ENCODE assay signal across 11 cellular contexts in genomic region chr1:230641346-230641745, GRCh38. TPM values are rescaled to one million over a fixed set of nuclear protein-coding genes. Genes with fewer than 3 reads are reported as not detected.
DNase-seq lines count a peak whose midpoint lies in the region; ATAC-seq and TF ChIP-seq lines count a peak whose summit lies in the region.
"Had no signal": no experiment of that assay in that cellular context is flagged by ENCODE, and none has a peak within 500 bp of the region (broad histone marks: within the 10 kb centered on the region; RNA-seq: fewer than 3 reads in every experiment).

No MANE protein-coding gene starts in this region.

- POLR2A ChIA-PET in A673 (lab: Charles Lee; ENCODE audit: low non-redundant PET), result no interaction called here

- peaks cover 19% of the 10 kb centered on the region for H3K27me3 Mint-ChIP-seq in activated naive CD8-positive, alpha-beta T cell treated with anti-CD3 and anti-CD28 coated beads for 36 hours

- H3K9me3 Mint-ChIP-seq in activated naive CD8-positive, alpha-beta T cell treated with anti-CD3 and anti-CD28 coated beads for 36 hours, result no peaks in the 10 kb centered on the region

- peaks cover 17% of the 10 kb centered on the region for H3K36me3 Mint-ChIP-seq in activated naive CD8-positive, alpha-beta T cell treated with anti-CD3 and anti-CD28 coated beads for 36 hours

- no peak overlapping the region for H3K27ac Mint-ChIP-seq in activated naive CD8-positive, alpha-beta T cell treated with anti-CD3 and anti-CD28 coated beads for 36 hours

- H3K4me3 Mint-ChIP-seq in activated naive CD8-positive, alpha-beta T cell treated with anti-CD3 and anti-CD28 coated beads for 36 hours, result peak overlapping the region; percentile 19

- intact Hi-C loops in A673 (cut with micrococcal nuclease; ENCODE audit: unreplicated experiment), result loop anchor here (5.0 kb wide), 1 partner anchor 131 kb away; no protein-coding TSS in a partner anchor

- ATAC-seq in HG03097 (IDR thresholded peaks at IDR 0.05; ENCODE audit: low FRiP score, unreplicated experiment), result no peak
- ATAC-seq in GM21786 (IDR thresholded peaks at IDR 0.05; ENCODE audit: unreplicated experiment), result no peak

- DNase-seq in BE2C (no peak), kidney tubule cell (ENCODE audit: low spot score) (peak; percentile 76), A673 (ENCODE audit: low spot score) (no peak), NCI-H2196 treated with DMSO at 0.1 percent for 48 hours (lab: John Stamatoyannopoulos, UW; ENCODE audit: unreplicated experiment) (no peak)
- DNase-seq in activated naive CD8-positive, alpha-beta T cell treated with anti-CD3 and anti-CD28 coated beads for 36 hours, result no peak
- DNase-seq: Caco-2, mucosa of descending colon had no signal

- H3K27ac ChIP-seq in HUES48 (ENCODE audit: low read depth, low read length), result no peak overlapping the region
- H3K27ac ChIP-seq in A673 (ENCODE audit: low read depth, low read length, poor library complexity, severe bottlenecking), result no peak overlapping the region
- H3K27ac ChIP-seq: epithelial cell of prostate had no signal

- H3K9me3 ChIP-seq in BE2C (no peaks in the 10 kb centered on the region), HUES48 (ENCODE audit: control insufficient read depth, insufficient read depth, low read length) (no peaks in the 10 kb centered on the region), A673 (ENCODE audit: low read depth, low read length, poor library complexity, severe bottlenecking) (no peaks in the 10 kb centered on the region)
- H3K9me3 ChIP-seq: Caco-2, mucosa of descending colon had no signal

- H3K36me3 ChIP-seq in BE2C, result no peaks in the 10 kb centered on the region
- no peaks in the 10 kb centered on the region for H3K36me3 ChIP-seq in HUES48 (ENCODE audit: control insufficient read depth, insufficient read depth, low read length)
- H3K36me3 ChIP-seq in A673 (ENCODE audit: insufficient read depth, low read length, poor library complexity, severe bottlenecking), result no peaks in the 10 kb centered on the region

- H3K4me1 Mint-ChIP-seq in activated naive CD8-positive, alpha-beta T cell treated with anti-CD3 and anti-CD28 coated beads for 36 hours, result peaks cover 37% of the 10 kb centered on the region

- TF ChIP-seq CTCF in BE2C (IDR thresholded peaks at IDR 0.05; ENCODE audit: low read depth, low read length), result no peak
- no peak for TF ChIP-seq CTCF in A673 (conservative IDR thresholded peaks at IDR 0.05; ENCODE audit: low read depth, low read length)

- BruUV-seq in A673 (replicated peaks; lab: Mats Ljungman, UMichigan), result no TSS peak

- H3K4me1 ChIP-seq in BE2C, result 0 out of 2 replicates have a peak, but pooled peaks cover 4% of the 10 kb centered on the region
- H3K4me1 ChIP-seq in HUES48 (ENCODE audit: control insufficient read depth, insufficient read depth, low read length), result peaks cover 16% of the 10 kb centered on the region
- peaks cover 3% of the 10 kb centered on the region for H3K4me1 ChIP-seq in A673 (ENCODE audit: insufficient read depth, low read length, poor library complexity, severe bottlenecking)

- H3K4me3 ChIP-seq in BE2C (ENCODE audit: low read depth, low read length) (peak overlapping the region; percentile 98), HUES48 (ENCODE audit: low read depth, low read length) (peak overlapping the region; percentile 91), A673 (ENCODE audit: low read depth, low read length, poor library complexity, severe bottlenecking) (no peak overlapping the region)
- H3K4me3 ChIP-seq: mucosa of descending colon had no signal

- 0 out of 2 replicates have a peak overlapping the region, but pooled peaks have one; percentile 23 for H3K9ac ChIP-seq in HUES48 (ENCODE audit: low read depth, low read length)

- H3K27me3 ChIP-seq in BE2C, result peaks cover 20% of the 10 kb centered on the region
- no peaks in the 10 kb centered on the region for H3K27me3 ChIP-seq in HUES48 (ENCODE audit: control insufficient read depth, insufficient read depth, low read length)
- H3K27me3 ChIP-seq in A673 (replicated peaks; ENCODE audit: insufficient read depth, low read depth, low read length, poor library complexity), result peaks cover 34% of the 10 kb centered on the region

- CTCF ChIA-PET in A673 (lab: Charles Lee), result no interaction called here

RNA-seq across cellular contexts. Expression of gene COG2, which starts 0.9 kb away (rescaled TPM):
- 27.8 TPM for polyA plus RNA-seq in BE2C (2012; ENCODE audit: insufficient read depth, insufficient read length, low read depth)
- 10 to 100 TPM; 41.0 to 41.7 TPM for total RNA-seq in activated naive CD8-positive, alpha-beta T cell treated with anti-CD3 and anti-CD28 coated beads for 36 hours
- total RNA-seq in A673 (2021), result 20.3 and 26.6 TPM in 2 replicates
